15 cellular contexts compared by ENCODE assay signal in genomic region chr7:152663101-152663740, GRCh38.
"Had no signal": no experiment of that assay in that cellular context is flagged by ENCODE, and none has a peak within 500 bp of the region (broad histone marks: within the 10 kb centered on the region; RNA-seq: fewer than 3 reads in every experiment).

No MANE protein-coding gene starts in this region.

- H3K4me1 Mint-ChIP-seq: stimulated activated memory B cell treated with anti-CD40 and anti-IgM and Interleukin-4, amounts not matched to agents 10 μg/mL and 1 μg/mL and 100 μg/mL, for 72 hours had no signal

- H3K4me3 ChIP-seq: adrenal gland, psoas muscle, sigmoid colon, thoracic aorta had no signal

- H3K36me3 Mint-ChIP-seq: naive thymus-derived CD8-positive, alpha-beta T cell; stimulated activated memory B cell treated with anti-CD40 and anti-IgM and Interleukin-4, amounts not matched to agents 10 μg/mL and 1 μg/mL and 100 μg/mL, for 72 hours had no signal

- H3K27ac Mint-ChIP-seq: activated naive CD4-positive, alpha-beta T cell treated with anti-CD3 and anti-CD28 coated beads, Interleukin-2, amount 50 U/mL, for 72 hours; naive thymus-derived CD8-positive, alpha-beta T cell; stimulated activated memory B cell treated with anti-CD40 and anti-IgM and Interleukin-4, amounts not matched to agents 10 μg/mL and 1 μg/mL and 100 μg/mL, for 72 hours; T-helper 1 cell treated with Interleukin-12 subunit alpha and Interleukin-12 subunit beta and Interleukin-4 antibody, amounts not matched to agents 30 μg/mL and 1 μg/mL, for 36 hours had no signal

- H3K4me3 Mint-ChIP-seq: naive thymus-derived CD8-positive, alpha-beta T cell; stimulated activated memory B cell treated with anti-CD40 and anti-IgM and Interleukin-4, amounts not matched to agents 10 μg/mL and 1 μg/mL and 100 μg/mL, for 72 hours; T-helper 1 cell treated with Interleukin-12 subunit alpha and Interleukin-12 subunit beta and Interleukin-4 antibody, amounts not matched to agents 30 μg/mL and 1 μg/mL, for 36 hours had no signal

- H3K9me3 Mint-ChIP-seq: activated naive CD4-positive, alpha-beta T cell treated with anti-CD3 and anti-CD28 coated beads, Interleukin-2, amount 50 U/mL, for 72 hours; naive thymus-derived CD8-positive, alpha-beta T cell; stimulated activated memory B cell treated with anti-CD40 and anti-IgM and Interleukin-4, amounts not matched to agents 10 μg/mL and 1 μg/mL and 100 μg/mL, for 72 hours; T-helper 1 cell treated with Interleukin-12 subunit alpha and Interleukin-12 subunit beta and Interleukin-4 antibody, amounts not matched to agents 30 μg/mL and 1 μg/mL, for 36 hours had no signal

- DNase-seq: activated gamma-delta T cell treated with Interleukin-2 at 50 U/mL for 16 hours; adrenal gland; cerebellar nuclear complex; cortex of kidney; mesenchymal stem cell; naive thymus-derived CD8-positive, alpha-beta T cell; psoas muscle; sigmoid colon; stimulated activated CD4-positive, alpha-beta T cell treated with anti-CD3 and anti-CD28 coated beads, Interleukin-4, amount 100 ng/mL, for 4 hours had no signal

- H3K27me3 Mint-ChIP-seq: naive thymus-derived CD8-positive, alpha-beta T cell; stimulated activated memory B cell treated with anti-CD40 and anti-IgM and Interleukin-4, amounts not matched to agents 10 μg/mL and 1 μg/mL and 100 μg/mL, for 72 hours had no signal

- ATAC-seq: activated CD4-positive, CD25-positive, alpha-beta regulatory T cell treated with anti-CD3 and anti-CD28 coated beads, Interleukin-2, amount 50 U/mL, for 24 hours; activated naive CD4-positive, alpha-beta T cell treated with anti-CD3 and anti-CD28 coated beads, Interleukin-2, amount 50 U/mL, for 72 hours; esophagus mucosa; naive thymus-derived CD8-positive, alpha-beta T cell; psoas muscle; stimulated activated memory B cell treated with anti-CD40 and anti-IgM and Interleukin-4, amounts not matched to agents 10 μg/mL and 1 μg/mL and 100 μg/mL, for 72 hours had no signal
